Comparison of ENCODE assay signal across 15 cellular contexts in the genomic region with DNA sequence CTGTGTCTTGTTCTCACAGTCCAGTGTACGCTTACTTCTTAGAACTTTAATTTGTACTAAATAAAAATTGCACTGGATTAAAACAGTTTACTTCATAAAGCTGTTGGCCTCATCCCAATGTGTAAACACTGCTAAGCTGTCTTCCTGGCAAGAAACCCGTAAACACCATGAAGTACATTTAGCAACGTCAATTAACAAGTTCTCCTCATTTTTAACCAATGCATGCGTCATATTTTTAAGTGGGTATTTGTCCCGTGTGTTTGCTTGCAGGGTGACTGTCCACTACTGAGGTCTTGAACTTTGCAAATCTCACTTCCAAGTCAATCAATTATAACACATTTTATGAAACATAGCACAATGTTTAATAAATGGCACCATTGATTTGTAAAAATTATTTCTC. TPM values are rescaled to one million over a fixed set of nuclear protein-coding genes. Genes with fewer than 3 reads are reported as not detected.
DNase-seq lines count a peak whose midpoint lies in the region; ATAC-seq and TF ChIP-seq lines count a peak whose summit lies in the region.
"Had no signal": no experiment of that assay in that cellular context is flagged by ENCODE, and none has a peak within 500 bp of the region (broad histone marks: within the 10 kb centered on the region; RNA-seq: fewer than 3 reads in every experiment).

No MANE protein-coding gene starts in this region.

- H3K4me3 ChIP-seq in LNCaP clone FGC (ENCODE audit: low read depth, low read length) = no peak overlapping the region
- H3K4me3 ChIP-seq: GM23338 had no signal

- H3K36me3 Mint-ChIP-seq in immature natural killer cell = peaks cover 8 to 16% (median 13%) of the 10 kb centered on the region in 3 donors
- H3K36me3 Mint-ChIP-seq: CD4-positive, alpha-beta memory T cell had no signal

- H3K27me3 Mint-ChIP-seq in immature natural killer cell (ENCODE audit: low read depth in 3 of 3) = peaks cover 8 to 28% (median 18%) of the 10 kb centered on the region in 3 donors

- ATAC-seq in GM18505 (IDR thresholded peaks at IDR 0.05; ENCODE audit: unreplicated experiment) = no peak
- ATAC-seq in HG02981 (IDR thresholded peaks at IDR 0.05; ENCODE audit: unreplicated experiment) = no peak
- ATAC-seq: GM23338 had no signal

- H3K9me3 Mint-ChIP-seq in immature natural killer cell = peaks cover 0 to 3% (median 0%) of the 10 kb centered on the region in 6 donors

- peaks cover 88 to 93% of the 10 kb centered on the region in 2 donors for H3K4me1 Mint-ChIP-seq in immature natural killer cell
- H3K4me1 Mint-ChIP-seq: GM23338 had no signal

- TF ChIP-seq POLR2A in GM18505 (IDR thresholded peaks at IDR 0.05; ENCODE audit: borderline replicate concordance, extremely low read depth, insufficient read depth, insufficient read length) = no peak

- peak overlapping the region in 4 of 6 donors; percentile 90 to 97 (median 96) for H3K27ac Mint-ChIP-seq in immature natural killer cell
- H3K27ac Mint-ChIP-seq: CD4-positive, alpha-beta memory T cell; GM23338; IgD-negative memory B cell had no signal

- peak; percentile 47 for DNase-seq in NCI-H2029 (lab: John Stamatoyannopoulos, UW)
- DNase-seq in NCI-H2029 treated with DMSO at 0.1 percent for 48 hours (lab: John Stamatoyannopoulos, UW) = no peak
- peak; percentile 30 for DNase-seq in LNCaP clone FGC (ENCODE audit: low read depth)
- DNase-seq in immature natural killer cell = peak; percentile 57 to 60 (median 57)
- no peak for DNase-seq in NCI-H146 treated with DMSO at 0.1 percent for 48 hours (lab: John Stamatoyannopoulos, UW; ENCODE audit: unreplicated experiment)
- DNase-seq: 8988T; CD4-positive, alpha-beta memory T cell; DMS53; GF-D8; H7; KG1 had no signal

- no peak for TF ChIP-seq CTCF in LNCaP clone FGC (IDR thresholded peaks at IDR 0.05; ENCODE audit: control insufficient read depth, extremely low read depth, insufficient read depth)

- peak overlapping the region in 4 of 5 donors; percentile 1 to 91 (median 70) for H3K4me3 Mint-ChIP-seq in immature natural killer cell
- H3K4me3 Mint-ChIP-seq: CD4-positive, alpha-beta memory T cell; GM23338; IgD-negative memory B cell had no signal

RNA-seq across cellular contexts. Expression of a gene that starts 28.2 kb away (rescaled TPM):
- polyA plus RNA-seq in immature natural killer cell = 100 to 1,000 TPM in 2 of 3 donors, 10 to 100 TPM in 1; 77.7 to 463 (median 183) TPM
- polyA plus RNA-seq: GM23338 had no signal

RNA-seq across cellular contexts. Expression of a gene that starts 42.7 kb away (rescaled TPM):
- polyA plus RNA-seq in immature natural killer cell = 1 to 10 TPM in 2 of 3 donors, under 1 TPM in 1; 0.58 to 9.7 (median 7.9) TPM
- polyA plus RNA-seq: CD4-positive, alpha-beta memory T cell; GM23338 had no signal

RNA-seq across cellular contexts. Expression of a gene that starts 57.8 kb away (rescaled TPM):
- not detected for polyA plus RNA-seq in immature natural killer cell
- polyA plus RNA-seq: CD4-positive, alpha-beta memory T cell; IgD-negative memory B cell had no signal

Comparison
In these comparisons a context has a peak if more than half of its experiments do, and no peak if none do; other contexts are left out.
1. DNase-seq: peak in NCI-H2029 (single experiment), LNCaP clone FGC (single experiment) and immature natural killer cell (3 of 3); none in NCI-H2029 treated with DMSO at 0.1 percent for 48 hours (single experiment) and NCI-H146 treated with DMSO at 0.1 percent for 48 hours (single experiment).